ENCODE assay signal across 19 cellular contexts in genomic region chr10:29873941-29874340, GRCh38.
DNase-seq lines count a peak whose midpoint lies in the region; ATAC-seq and TF ChIP-seq lines count a peak whose summit lies in the region.
"Had no signal": no experiment of that assay in that cellular context is flagged by ENCODE, and none has a peak within 500 bp of the region (broad histone marks: within the 10 kb centered on the region; RNA-seq: fewer than 3 reads in every experiment).

No MANE protein-coding gene starts in this region.

- ATAC-seq in thoracic aorta (ENCODE audit: insufficient number of reproducible peaks, low FRiP score, low read depth) (no peak), GM18520 (IDR thresholded peaks at IDR 0.05; ENCODE audit: unreplicated experiment) (no peak), HG03520 (IDR thresholded peaks at IDR 0.05; ENCODE audit: unreplicated experiment) (no peak)

- DNase-seq in M059J (ENCODE audit: low read depth) (peak; percentile 27), choroid plexus epithelial cell (ENCODE audit: low read depth) (peak; percentile 27), kidney glomerular epithelial cell (lab: John Stamatoyannopoulos, UW) (peak; percentile 16), thoracic aorta (ENCODE audit: low spot score) (no peak)
- no peak for DNase-seq in stimulated activated naive CD4-positive, alpha-beta T cell (lab: John Stamatoyannopoulos, UW)
- DNase-seq: ACHN; AML-193; Caco-2; CD4-positive, CD25-positive, alpha-beta regulatory T cell; DMS153; KG1; NCI-H1436 treated with DMSO at 0.1 percent for 48 hours; NCI-H2029 treated with DMSO at 0.1 percent for 48 hours; NCI-H510A treated with DMSO at 0.1 percent for 48 hours; NCI-H82; PC-9 had no signal

- TF ChIP-seq CTCF in choroid plexus epithelial cell (conservative IDR thresholded peaks at IDR 0.05; ENCODE audit: low read depth, low read length) (no peak), thoracic aorta (IDR thresholded peaks at IDR 0.05) (no peak)

- peak overlapping the region; percentile 93 to 99 for H3K27ac ChIP-seq in thoracic aorta
- H3K27ac ChIP-seq: PC-9, SJSA1 had no signal

- H3K27me3 ChIP-seq in thoracic aorta (replicated peaks; ENCODE audit: insufficient read depth) = no peaks in the 10 kb centered on the region
- H3K27me3 ChIP-seq: SJSA1 had no signal

- peaks cover 11 to 43% of the 10 kb centered on the region in 2 donors for H3K4me1 ChIP-seq in thoracic aorta (ENCODE audit: control insufficient read depth in 1 of 2, low read depth in 2 of 2)
- H3K4me1 ChIP-seq: Caco-2, SJSA1 had no signal

- H3K36me3 ChIP-seq in thoracic aorta = no peaks in the 10 kb centered on the region
- H3K36me3 ChIP-seq: SJSA1 had no signal

- H3K9me3 ChIP-seq in thoracic aorta = no peaks in the 10 kb centered on the region
- H3K9me3 ChIP-seq: Caco-2, SJSA1 had no signal

- H3K4me3 ChIP-seq in choroid plexus epithelial cell (ENCODE audit: low read depth, low read length) (no peak overlapping the region), thoracic aorta (no peak overlapping the region)
- H3K4me3 ChIP-seq: PC-9, SJSA1 had no signal

Comparison
In these comparisons a context has a peak if more than half of its experiments do, and no peak if none do; other contexts are left out.
1. DNase-seq: peak in M059J (single experiment), choroid plexus epithelial cell (single experiment) and kidney glomerular epithelial cell (single experiment); none in thoracic aorta (single experiment) and stimulated activated naive CD4-positive, alpha-beta T cell (0 of 6).